In the genomic region with DNA sequence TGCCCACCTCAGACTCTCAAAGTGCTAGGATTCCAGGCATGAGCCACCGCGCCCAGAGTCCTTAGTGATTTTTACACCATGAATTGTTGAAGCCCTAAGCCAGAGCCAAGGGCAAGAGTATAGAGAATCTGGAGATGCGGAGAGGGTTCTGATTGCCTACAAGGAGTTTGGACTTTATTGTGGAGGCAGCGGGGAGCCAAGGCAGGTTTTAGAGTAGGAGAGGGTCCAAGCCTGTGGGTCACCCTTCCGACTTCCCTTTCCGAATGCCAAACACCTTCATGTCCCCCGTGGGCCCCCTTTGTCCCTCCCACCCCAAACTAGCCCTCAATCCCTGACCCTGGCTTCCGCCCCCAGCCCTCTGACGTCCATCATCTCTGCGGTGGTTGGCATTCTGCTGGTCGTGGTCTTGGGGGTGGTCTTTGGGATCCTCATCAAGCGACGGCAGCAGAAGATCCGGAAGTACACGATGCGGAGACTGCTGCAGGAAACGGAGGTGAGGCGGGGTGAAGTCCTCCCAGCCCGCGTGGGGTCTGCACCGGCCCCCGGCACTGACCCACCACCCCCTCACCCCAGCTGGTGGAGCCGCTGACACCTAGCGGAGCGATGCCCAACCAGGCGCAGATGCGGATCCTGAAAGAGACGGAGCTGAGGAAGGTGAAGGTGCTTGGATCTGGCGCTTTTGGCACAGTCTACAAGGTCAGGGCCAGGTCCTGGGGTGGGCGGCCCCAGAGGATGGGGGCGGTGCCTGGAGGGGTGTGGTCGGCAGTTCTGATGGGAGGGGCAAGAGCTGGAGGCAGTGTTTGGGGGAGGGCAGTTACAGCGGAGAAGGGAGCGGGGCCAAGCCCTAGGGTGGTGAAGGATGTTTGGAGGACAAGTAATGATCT, we compare ENCODE assay signal across 12 cellular contexts. TPM values are rescaled to one million over a fixed set of nuclear protein-coding genes. Genes with fewer than 3 reads are reported as not detected.
DNase-seq lines count a peak whose midpoint lies in the region; ATAC-seq and TF ChIP-seq lines count a peak whose summit lies in the region.
"Had no signal": no experiment of that assay in that cellular context is flagged by ENCODE, and none has a peak within 500 bp of the region (broad histone marks: within the 10 kb centered on the region; RNA-seq: fewer than 3 reads in every experiment).

No MANE protein-coding gene starts in this region.

- TF ChIP-seq CTCF in heart left ventricle (IDR thresholded peaks at IDR 0.05), result no peak
- no peak for TF ChIP-seq CTCF in OCI-LY3 (IDR thresholded peaks at IDR 0.05; ENCODE audit: low read depth, low read length)
- TF ChIP-seq CTCF in foreskin keratinocyte (conservative IDR thresholded peaks at IDR 0.05), result no peak
- no peak for TF ChIP-seq CTCF in upper lobe of right lung (IDR thresholded peaks at IDR 0.05)
- no peak for TF ChIP-seq CTCF in PC-9 (conservative IDR thresholded peaks at IDR 0.05)

- H3K36me3 ChIP-seq in heart left ventricle (peaks cover 0 to 90% (median 68%) of the 10 kb centered on the region in 9 donors), OCI-LY3 (replicated peaks; ENCODE audit: low read depth, low read length) (peaks cover 5% of the 10 kb centered on the region), upper lobe of right lung (peaks cover 37% of the 10 kb centered on the region), PC-9 (ENCODE audit: low read depth) (no peaks in the 10 kb centered on the region)

- TF ChIP-seq POLR2A in heart left ventricle (IDR thresholded peaks at IDR 0.05), result no peak

- CTCF ChIA-PET in PC-9 (lab: Charles Lee), result no interaction called here

- POLR2A ChIA-PET in PC-9 (lab: Charles Lee; ENCODE audit: unreplicated experiment), result no interaction called here

- DNase-seq in heart left ventricle (peak in 1 of 5 donors; percentile 47), cardiac septum (ENCODE audit: low spot score) (no peak), foreskin keratinocyte (no peak), upper lobe of right lung (no peak), DMS114 treated with DMSO at 0.1 percent for 48 hours (lab: John Stamatoyannopoulos, UW; ENCODE audit: unreplicated experiment) (no peak), PC-9 (no peak)
- DNase-seq: cerebellar nuclear complex, NCI-H187 treated with DMSO at 0.1 percent for 48 hours, SW 1271 had no signal

- ATAC-seq in heart left ventricle, result peak in 3 of 4 donors; percentile 10 to 28 (median 11)
- ATAC-seq in foreskin keratinocyte, result peak; percentile 28
- peak; percentile 42 for ATAC-seq in upper lobe of right lung
- no peak for ATAC-seq in HG03469 (IDR thresholded peaks at IDR 0.05; ENCODE audit: unreplicated experiment)

- H3K4me3 ChIP-seq in heart left ventricle (no peak overlapping the region), OCI-LY3 (ENCODE audit: low read length) (peak overlapping the region; percentile 80), upper lobe of right lung (no peak overlapping the region), PC-9 (no peak overlapping the region)
- H3K4me3 ChIP-seq: BLaER1 had no signal

- peak overlapping the region; percentile 73 for H3K4me2 ChIP-seq in OCI-LY3 (ENCODE audit: low read length)
- H3K4me2 ChIP-seq in PC-9, result no peak overlapping the region
- H3K4me2 ChIP-seq: BLaER1 had no signal

- H3K4me1 ChIP-seq in heart left ventricle (no peaks in the 10 kb centered on the region), OCI-LY3 (ENCODE audit: low read length) (peaks cover 6% of the 10 kb centered on the region; the same call in 1 of the 2 replicates), foreskin keratinocyte (no peaks in the 10 kb centered on the region), upper lobe of right lung (no peaks in the 10 kb centered on the region), PC-9 (replicated peaks; ENCODE audit: insufficient read depth) (no peaks in the 10 kb centered on the region)

- no peaks in the 10 kb centered on the region for H3K9me2 ChIP-seq in PC-9 (ENCODE audit: insufficient read depth)

- BruUV-seq in PC-9 (replicated peaks; lab: Mats Ljungman, UMichigan), result no TSS peak

- H2AFZ ChIP-seq in OCI-LY3 (ENCODE audit: low read depth, low read length), result no peak overlapping the region; the same call in 1 of the 2 replicates
- no peak overlapping the region for H2AFZ ChIP-seq in PC-9

- H3K27ac ChIP-seq in heart left ventricle (no peak overlapping the region), OCI-LY3 (ENCODE audit: low read length) (no peak overlapping the region), foreskin keratinocyte (no peak overlapping the region), upper lobe of right lung (no peak overlapping the region), PC-9 (no peak overlapping the region)
- H3K27ac ChIP-seq: BLaER1 had no signal

- intact Hi-C loops in heart left ventricle (cut with DNase I), result no loop called here
- intact Hi-C loops in cardiac septum (cut with DNase I), result no loop called here
- intact Hi-C loops in upper lobe of right lung (cut with DNase I), result no loop called here
- intact Hi-C loops in PC-9 (cut with micrococcal nuclease; ENCODE audit: unreplicated experiment), result no loop called here

- H3F3A ChIP-seq in PC-9 (ENCODE audit: insufficient read depth, low read depth), result peaks cover 20% of the 10 kb centered on the region; the same call in 1 of the 2 replicates

- H3K79me2 ChIP-seq in OCI-LY3 (ENCODE audit: low read length) (no peaks in the 10 kb centered on the region), PC-9 (ENCODE audit: low read depth) (no peaks in the 10 kb centered on the region)

- WGBS in heart left ventricle, 4 donors, result 81 to 86% (median 82%) methylated on average over 34 of the region's 34 CpGs

- peak overlapping the region; percentile 56 for H3K9ac ChIP-seq in OCI-LY3 (ENCODE audit: low read length)
- H3K9ac ChIP-seq: BLaER1 had no signal

- H3K9me3 ChIP-seq in heart left ventricle (no peaks in the 10 kb centered on the region), OCI-LY3 (ENCODE audit: insufficient read depth, low read length) (no peaks in the 10 kb centered on the region), upper lobe of right lung (no peaks in the 10 kb centered on the region), PC-9 (ENCODE audit: insufficient read depth, low read depth) (no peaks in the 10 kb centered on the region)
- H3K9me3 ChIP-seq: BLaER1 had no signal

- H3K27me3 ChIP-seq in heart left ventricle (no peaks in the 10 kb centered on the region), OCI-LY3 (ENCODE audit: low read depth, low read length) (no peaks in the 10 kb centered on the region), foreskin keratinocyte (no peaks in the 10 kb centered on the region), upper lobe of right lung (no peaks in the 10 kb centered on the region), PC-9 (ENCODE audit: insufficient read depth, low read depth) (no peaks in the 10 kb centered on the region)
- H3K27me3 ChIP-seq: BLaER1 had no signal

- no peaks in the 10 kb centered on the region for H4K20me1 ChIP-seq in OCI-LY3 (ENCODE audit: insufficient read depth, low read length)
- H4K20me1 ChIP-seq in PC-9 (ENCODE audit: insufficient read depth), result no peaks in the 10 kb centered on the region
- H4K20me1 ChIP-seq: BLaER1 had no signal

RNA-seq across cellular contexts. Expression of a gene that starts 7.1 kb away (rescaled TPM):
- total RNA-seq in heart left ventricle (10 to 100 TPM; 34.3 to 98.1 (median 53.3) TPM), cardiac septum (48.5 TPM), foreskin keratinocyte (57.1 and 61.6 TPM in 2 replicates), upper lobe of right lung (48.5 TPM), PC-9 (2021) (49.2 and 50.8 TPM in 2 replicates)
- polyA plus RNA-seq in heart left ventricle (100 to 1,000 TPM in 1 of 2 donors, 10 to 100 TPM in 1; 87.6 to 159 TPM), foreskin keratinocyte (78.4 and 83.5 TPM in 2 replicates)

RNA-seq across cellular contexts. Expression of a gene that starts 14.5 kb away (rescaled TPM):
- 1 to 10 TPM in 7 of 9 donors, under 1 TPM in 2; 0.48 to 8.2 (median 1.7) TPM for total RNA-seq in heart left ventricle
- polyA plus RNA-seq in heart left ventricle, result 1 to 10 TPM in 1 of 2 donors, under 1 TPM in 1; 0.57 to 1.3 TPM
- 0.65 TPM for total RNA-seq in cardiac septum
- total RNA-seq in foreskin keratinocyte, result 15.6 and 16.2 TPM in 2 replicates
- polyA plus RNA-seq in foreskin keratinocyte, result 14.3 and 14.4 TPM in 2 replicates
- total RNA-seq in upper lobe of right lung, result 25.0 TPM
- total RNA-seq in PC-9 (2021), result 49.1 and 55.9 TPM in 2 replicates

RNA-seq across cellular contexts. Expression of a gene that starts 23.3 kb away (rescaled TPM):
- total RNA-seq in heart left ventricle (10 to 100 TPM; 51.4 to 95.1 (median 79.3) TPM), cardiac septum (84.4 TPM), foreskin keratinocyte (38.8 and 39.2 TPM in 2 replicates), upper lobe of right lung (97.5 TPM), PC-9 (2021) (87.2 and 90.6 TPM in 2 replicates)
- polyA plus RNA-seq in heart left ventricle (10 to 100 TPM; 29.7 to 77.4 TPM), foreskin keratinocyte (20.9 and 22.2 TPM in 2 replicates)

RNA-seq across cellular contexts. Expression of a gene that starts 35.4 kb away (rescaled TPM):
- total RNA-seq in heart left ventricle (10 to 100 TPM in 7 of 9 donors, 1 to 10 TPM in 2; 8.0 to 18.8 (median 13.1) TPM), cardiac septum (15.3 TPM), foreskin keratinocyte (3.3 and 4.6 TPM in 2 replicates), upper lobe of right lung (24.5 TPM), PC-9 (2021) (15.0 and 16.2 TPM in 2 replicates)
- polyA plus RNA-seq in heart left ventricle (10 to 100 TPM; 13.3 to 13.8 TPM), foreskin keratinocyte (4.3 TPM in 2 replicates)

RNA-seq across cellular contexts. Expression of a gene that starts 55.0 kb away (rescaled TPM):
- total RNA-seq in heart left ventricle (1 to 10 TPM; 2.4 to 7.9 (median 6.0) TPM), cardiac septum (10.9 TPM), foreskin keratinocyte (not detected in 2 replicates), upper lobe of right lung (4.3 TPM), PC-9 (2021) (0.75 and 1.1 TPM in 2 replicates)
- polyA plus RNA-seq in heart left ventricle (10 to 100 TPM; 13.0 to 15.6 TPM), foreskin keratinocyte (0.06 TPM in 2 replicates)
